Comparison of ENCODE assay signal across 1 cellular context in genomic region chr2:166841152-166841551, GRCh38.
TF ChIP-seq lines count a peak whose summit lies in the region.

No MANE protein-coding gene starts in this region.

TF ChIP-seq in GM23338, 12 proteins besides CTCF, POLR2A, EP300 and RAD21:
- TF ChIP-seq ZNF462 (CRISPR knock-in tag; IDR thresholded peaks at IDR 0.05): no peak
TF ChIP-seq in GM23338: peak in this region for 0.
